In genomic region chr1:109792056-109792831, GRCh38 we compare ENCODE assay signal across 8 cellular contexts. TPM values are rescaled to one million over a fixed set of nuclear protein-coding genes. Genes with fewer than 3 reads are reported as not detected.
DNase-seq lines count a peak whose midpoint lies in the region; ATAC-seq and TF ChIP-seq lines count a peak whose summit lies in the region.

No MANE protein-coding gene starts in this region.

- no peaks in the 10 kb centered on the region for H3K36me3 ChIP-seq in ascending aorta

- TF ChIP-seq CTCF in ascending aorta (IDR thresholded peaks at IDR 0.05) (peak in 1 of 3 experiments; percentile 28), retinal pigment epithelial cell (conservative IDR thresholded peaks at IDR 0.05; ENCODE audit: low read depth, low read length) (peak; percentile 74)

- ATAC-seq in left ventricle myocardium superior, result peak; percentile 69
- no peak for ATAC-seq in HG02885 (IDR thresholded peaks at IDR 0.05; ENCODE audit: poor library complexity, unreplicated experiment)

- no peaks in the 10 kb centered on the region for H3K9me3 ChIP-seq in ascending aorta

- DNase-seq in ELF-1 (ENCODE audit: low read depth, low spot score) (peak; percentile 97), NCI-H1105 (lab: John Stamatoyannopoulos, UW) (peak; percentile 58), ascending aorta (ENCODE audit: low spot score in 2 of 2) (peak; percentile 10 to 77), left ventricle myocardium superior (peak; percentile 75), retinal pigment epithelial cell (ENCODE audit: low read depth) (peak; percentile 95), DMS153 (lab: John Stamatoyannopoulos, UW) (no peak)
- no peak for DNase-seq in activated CD4-positive, alpha-beta T cell treated with anti-CD3 and anti-CD28 coated beads, Interleukin-2, amount 50 U/mL, for 1 hour

- H3K4me3 ChIP-seq in ascending aorta (peak overlapping the region in 1 of 2 donors; percentile 37), retinal pigment epithelial cell (ENCODE audit: low read length) (no peak overlapping the region)

- intact Hi-C loops in ascending aorta (cut with DNase I) (no loop called here), left ventricle myocardium superior (cut with micrococcal nuclease) (no loop called here)

- H3K27me3 ChIP-seq in ascending aorta, result no peaks in the 10 kb centered on the region

- peak overlapping the region in 1 of 2 donors; percentile 38 for H3K27ac ChIP-seq in ascending aorta

- H3K4me1 ChIP-seq in ascending aorta, result peaks cover 10 to 29% of the 10 kb centered on the region in 2 donors

RNA-seq across cellular contexts. Expression of gene EPS8L3, which starts 28.5 kb away (rescaled TPM):
- not detected for total RNA-seq in ascending aorta
- not detected for total RNA-seq in left ventricle myocardium superior

RNA-seq across cellular contexts. Expression of gene GSTM3, which starts 51.4 kb away (rescaled TPM):
- total RNA-seq in ascending aorta (59.2 TPM), left ventricle myocardium superior (113 TPM)

Comparison
In these comparisons a context has a peak if more than half of its experiments do, and no peak if none do; other contexts are left out.
1. DNase-seq: peak in ELF-1 (single experiment), NCI-H1105 (single experiment), ascending aorta (2 of 2), left ventricle myocardium superior (single experiment) and retinal pigment epithelial cell (single experiment); none in DMS153 (single experiment) and activated CD4-positive, alpha-beta T cell treated with anti-CD3 and anti-CD28 coated beads, Interleukin-2, amount 50 U/mL, for 1 hour (single experiment).